In the genomic region with DNA sequence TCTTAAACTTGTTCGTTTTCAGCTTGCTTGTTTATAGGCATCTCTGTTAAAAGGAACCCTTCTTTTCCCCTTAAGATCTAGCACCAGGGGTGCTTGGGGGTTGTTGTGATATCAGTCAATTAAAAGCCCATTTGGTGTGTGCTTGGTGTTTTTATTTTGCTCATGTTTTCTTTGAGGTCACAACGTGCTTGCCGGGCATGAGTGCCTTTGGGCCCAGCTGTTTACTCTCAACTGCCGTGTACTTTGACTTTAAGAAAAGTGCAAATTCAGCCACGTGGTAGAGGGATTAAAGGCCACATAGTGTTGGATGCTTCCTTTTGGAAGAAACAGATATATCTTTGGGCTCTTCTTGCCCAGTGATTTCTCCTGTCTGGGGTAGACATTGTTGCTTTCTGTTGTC, we compare ENCODE assay signal across 8 cellular contexts. TPM values are rescaled to one million over a fixed set of nuclear protein-coding genes. Genes with fewer than 3 reads are reported as not detected.
DNase-seq lines count a peak whose midpoint lies in the region; ATAC-seq and TF ChIP-seq lines count a peak whose summit lies in the region.

No MANE protein-coding gene starts in this region.

- no peak for TF ChIP-seq CTCF in CD8-positive, alpha-beta T cell (IDR thresholded peaks at IDR 0.05)
- TF ChIP-seq CTCF in epithelial cell of proximal tubule (conservative IDR thresholded peaks at IDR 0.05; ENCODE audit: low read depth, low read length), result no peak
- no peak for TF ChIP-seq CTCF in osteocyte (IDR thresholded peaks at IDR 0.05)

- H3K36me3 ChIP-seq in CD8-positive, alpha-beta T cell (ENCODE audit: insufficient read depth, low read length), result peaks cover 6% of the 10 kb centered on the region

- intact Hi-C loops in CD8-positive, alpha-beta T cell (cut with DNase I, micrococcal nuclease), result loop anchor here in 1 of 2 experiments (1.0 kb wide), 1 partner anchor 8 kb away; no protein-coding TSS in a partner anchor

- no peaks in the 10 kb centered on the region for H3K9me3 ChIP-seq in CD8-positive, alpha-beta T cell (ENCODE audit: low read length)

- peaks cover 46% of the 10 kb centered on the region for H3K36me3 Mint-ChIP-seq in CD8-positive, alpha-beta T cell
- H3K36me3 Mint-ChIP-seq in osteocyte (ENCODE audit: unreplicated experiment), result peaks cover 3% of the 10 kb centered on the region

- CTCF ChIA-PET in CD8-positive, alpha-beta T cell (lab: Charles Lee), result interaction anchor here (2.2 kb wide), 1 partner anchor 18 kb away, joined by 6 read pairs; no protein-coding TSS in a partner anchor

- no peaks in the 10 kb centered on the region for H3K27me3 ChIP-seq in CD8-positive, alpha-beta T cell (ENCODE audit: insufficient read depth, low read length)

- POLR2A ChIA-PET in CD8-positive, alpha-beta T cell (lab: Charles Lee), result interaction anchor here (1.0 to 2.1 kb wide), 5 partner anchors 15 to 81 kb away, joined by 3 to 6 read pairs (median 3); a partner anchor contains a TSS

- peaks cover 52% of the 10 kb centered on the region for H3K4me1 Mint-ChIP-seq in CD8-positive, alpha-beta T cell (ENCODE audit: low read depth)
- H3K4me1 Mint-ChIP-seq in osteocyte (ENCODE audit: unreplicated experiment), result peaks cover 41% of the 10 kb centered on the region

- no peak overlapping the region for H3K4me3 ChIP-seq in CD8-positive, alpha-beta T cell (ENCODE audit: low read depth, low read length)
- H3K4me3 ChIP-seq in epithelial cell of proximal tubule (ENCODE audit: low read depth, low read length), result peak overlapping the region; percentile 3

- H3K27ac Mint-ChIP-seq in CD8-positive, alpha-beta T cell, result peak overlapping the region; percentile 87
- H3K27ac Mint-ChIP-seq in osteocyte (ENCODE audit: unreplicated experiment), result peak overlapping the region; percentile 79

- H3K4me3 Mint-ChIP-seq in CD8-positive, alpha-beta T cell, result peak overlapping the region; percentile 68
- peak overlapping the region; percentile 2 for H3K4me3 Mint-ChIP-seq in osteocyte (ENCODE audit: unreplicated experiment)

- no peaks in the 10 kb centered on the region for H3K27me3 Mint-ChIP-seq in CD8-positive, alpha-beta T cell (ENCODE audit: low read depth)
- no peaks in the 10 kb centered on the region for H3K27me3 Mint-ChIP-seq in osteocyte (ENCODE audit: unreplicated experiment)

- H3K9me3 Mint-ChIP-seq in CD8-positive, alpha-beta T cell, result no peaks in the 10 kb centered on the region
- H3K9me3 Mint-ChIP-seq in osteocyte (ENCODE audit: unreplicated experiment), result no peaks in the 10 kb centered on the region

- peaks cover 69% of the 10 kb centered on the region for H3K4me1 ChIP-seq in CD8-positive, alpha-beta T cell (ENCODE audit: insufficient read depth, low read length)

- no peak overlapping the region for H3K27ac ChIP-seq in CD8-positive, alpha-beta T cell (ENCODE audit: low read depth, low read length)

- ATAC-seq in CD8-positive, alpha-beta T cell, result no peak
- no peak for ATAC-seq in HG02678 (IDR thresholded peaks at IDR 0.05; ENCODE audit: unreplicated experiment)

- DNase-seq in CD8-positive, alpha-beta T cell, result no peak
- DNase-seq in NCI-H524 treated with DMSO at 0.1 percent for 48 hours (lab: John Stamatoyannopoulos, UW) (peak; percentile 8), epithelial cell of proximal tubule (ENCODE audit: low read depth) (no peak), osteocyte (ENCODE audit: extremely low spot score, unreplicated experiment) (peak; percentile 32), NCI-H1694 treated with DMSO at 0.1 percent for 48 hours (lab: John Stamatoyannopoulos, UW) (no peak), NCI-H2171 (lab: John Stamatoyannopoulos, UW) (no peak), RKO (ENCODE audit: low spot score) (no peak)

RNA-seq across cellular contexts. Expression of a gene that starts 10.5 kb away (rescaled TPM):
- 100 to 1,000 TPM; 104 to 105 TPM for total RNA-seq in CD8-positive, alpha-beta T cell
- 25.2 and 27.1 TPM in 2 replicates for total RNA-seq in epithelial cell of proximal tubule
- 70.0 and 78.7 TPM in 2 replicates for total RNA-seq in osteocyte

Comparison
In these comparisons a context has a peak if more than half of its experiments do, and no peak if none do; other contexts are left out.
1. DNase-seq: peak in NCI-H524 treated with DMSO at 0.1 percent for 48 hours (single experiment) and osteocyte (single experiment); none in CD8-positive, alpha-beta T cell (0 of 7), epithelial cell of proximal tubule (single experiment), NCI-H1694 treated with DMSO at 0.1 percent for 48 hours (single experiment), NCI-H2171 (single experiment) and RKO (single experiment).